In genomic region chr10:6226216-6226615, GRCh38 we compare ENCODE assay signal across 30 cellular contexts. TPM values are rescaled to one million over a fixed set of nuclear protein-coding genes. Genes with fewer than 3 reads are reported as not detected.
DNase-seq lines count a peak whose midpoint lies in the region; ATAC-seq, FAIRE-seq and TF ChIP-seq lines count a peak whose summit lies in the region.
"Had no signal": no experiment of that assay in that cellular context is flagged by ENCODE, and none has a peak within 500 bp of the region (broad histone marks: within the 10 kb centered on the region; RNA-seq: fewer than 3 reads in every experiment).

No MANE protein-coding gene starts in this region.

- no peaks in the 10 kb centered on the region for H4K20me1 ChIP-seq in K562 (replicated peaks; ENCODE audit: control insufficient read depth, insufficient read depth, low read length)

- H3K14ac ChIP-seq in neuronal stem cell (ENCODE audit: low read length) = peak overlapping the region; percentile 82

- in situ Hi-C loops in K562 (cut with MboI) = no loop called here

- no peak for ATAC-seq in K562
- no peak for ATAC-seq in HG02938 (IDR thresholded peaks at IDR 0.05; ENCODE audit: unreplicated experiment)
- ATAC-seq in HG03139 (IDR thresholded peaks at IDR 0.05; ENCODE audit: unreplicated experiment) = no peak
- ATAC-seq: activated CD4-positive, alpha-beta T cell treated with anti-CD3 and anti-CD28 coated beads for 36 hours; body of pancreas; GM12878; heart left ventricle; natural killer cell had no signal

- H2BK12ac ChIP-seq in neuronal stem cell (ENCODE audit: low read length) = peak overlapping the region; percentile 58

- H3K18ac ChIP-seq in neuronal stem cell (ENCODE audit: low read length) = no peak overlapping the region

- no peak overlapping the region for H3K4me3 Mint-ChIP-seq in Calu3 (ENCODE audit: low read depth, unreplicated experiment)
- H3K4me3 Mint-ChIP-seq: activated CD4-positive, alpha-beta T cell treated with anti-CD3 and anti-CD28 coated beads for 36 hours; natural killer cell had no signal

- intact Hi-C loops in Calu3 (cut with micrococcal nuclease; ENCODE audit: unreplicated experiment) = no loop called here
- intact Hi-C loops in K562 (cut with micrococcal nuclease) = no loop called here

- BruUV-seq in Calu3 (replicated peaks; lab: Mats Ljungman, UMichigan) = no TSS peak
- no TSS peak for BruUV-seq in K562 (replicated peaks; lab: Mats Ljungman, UMichigan)

- no peak overlapping the region for H3K4ac ChIP-seq in neuronal stem cell (ENCODE audit: low read length)

- TF ChIP-seq EP300 in K562 (IDR thresholded peaks at IDR 0.05; ENCODE audit: low read length) = no peak

- H3K4me1 ChIP-seq in K562 (replicated peaks in 1 of 2; ENCODE audit: control insufficient read depth in 2 of 2, insufficient read depth in 2 of 2, low read length in 2 of 2) (no peaks in the 10 kb centered on the region; a peak in 2 of 5 replicates), neuronal stem cell (ENCODE audit: control insufficient read depth in 2 of 2, insufficient read depth in 1 of 2, low read depth in 1 of 2, low read length in 2 of 2) (no peaks in the 10 kb centered on the region)
- H3K4me1 ChIP-seq: adrenal gland, body of pancreas, parathyroid adenoma had no signal

- H3K4me1 Mint-ChIP-seq in Calu3 (ENCODE audit: low read depth, unreplicated experiment) = peaks cover 32% of the 10 kb centered on the region
- H3K4me1 Mint-ChIP-seq: activated CD4-positive, alpha-beta T cell treated with anti-CD3 and anti-CD28 coated beads for 36 hours; natural killer cell had no signal

- CTCF ChIA-PET in Calu3 (lab: Charles Lee) (no interaction called here), K562 (lab: Yijun Ruan, JAX; ENCODE audit: low intra/inter-chr PET ratio) (no interaction called here)

- H3K9ac ChIP-seq in K562 (ENCODE audit: insufficient read depth in 1 of 2, low read depth in 2 of 2, low read length in 2 of 2) (no peak overlapping the region), neuronal stem cell (ENCODE audit: low read depth, low read length, poor library complexity) (peak overlapping the region; percentile 60)
- H3K9ac ChIP-seq: parathyroid adenoma had no signal

- no peak for TF ChIP-seq CTCF in Calu3 (IDR thresholded peaks at IDR 0.05; ENCODE audit: unreplicated experiment)
- TF ChIP-seq CTCF in K562 (IDR thresholded peaks at IDR 0.05 in 2 of 3, conservative IDR thresholded peaks at IDR 0.05 in 1 of 3; ENCODE audit: insufficient read depth in 2 of 3, low read depth in 1 of 3, low read length in 3 of 3) = no peak

- H3K9me3 Mint-ChIP-seq in Calu3 (ENCODE audit: low read depth, unreplicated experiment) = no peaks in the 10 kb centered on the region
- H3K9me3 Mint-ChIP-seq: CD4-positive, CD25-positive, alpha-beta regulatory T cell; natural killer cell had no signal

- H3K27me3 ChIP-seq in K562 (ENCODE audit: control insufficient read depth in 2 of 2, insufficient read depth in 2 of 2, low read length in 2 of 2) (no peaks in the 10 kb centered on the region), neuronal stem cell (ENCODE audit: control insufficient read depth in 3 of 3, insufficient read depth in 3 of 3, low read depth in 1 of 3, low read length in 3 of 3) (no peaks in the 10 kb centered on the region)
- H3K27me3 ChIP-seq: adrenal gland, body of pancreas, dorsolateral prefrontal cortex, heart left ventricle, uterus had no signal

- H2BK5ac ChIP-seq in neuronal stem cell (ENCODE audit: low read length) = no peak overlapping the region

- no peaks in the 10 kb centered on the region for H3K9me1 ChIP-seq in K562 (ENCODE audit: control insufficient read depth, insufficient read depth, low read length)

- FAIRE-seq in K562 (lab: Jason Lieb, UNC) = no peak
- FAIRE-seq: GM12878 had no signal

- H3K27ac ChIP-seq in K562 (ENCODE audit: extremely low read depth, low read depth, low read length) (no peak overlapping the region), neuronal stem cell (replicated peaks; ENCODE audit: low read length) (no peak overlapping the region)
- H3K27ac ChIP-seq: adrenal gland, body of pancreas, heart left ventricle, HL-60, parathyroid adenoma, SK-N-MC, skin epidermis, uterus had no signal

- H2BK15ac ChIP-seq in neuronal stem cell (ENCODE audit: low read length) = no peak overlapping the region

- 96% methylated on average over 21 of the region's 23 CpGs for WGBS in K562 (ENCODE audit: insufficient coverage, low coverage, missing lambda C conversion rate)
- 100% methylated on average over 6 of the region's 23 CpGs; no CpG with 5 or more reads in 1 of the 2 donors for WGBS in neuronal stem cell (ENCODE audit: extremely low coverage in 2 of 2, insufficient read length in 2 of 2, insufficient replicate concordance in 1 of 2), 2 donors

- H3K79me2 ChIP-seq in K562 (ENCODE audit: control insufficient read depth, insufficient read depth, low read length) = no peaks in the 10 kb centered on the region
- H3K79me2 ChIP-seq: parathyroid adenoma had no signal

- no peak overlapping the region for H3K4me2 ChIP-seq in K562 (ENCODE audit: insufficient read depth, low read length)
- H3K4me2 ChIP-seq in neuronal stem cell (ENCODE audit: insufficient read depth, low read length, poor library complexity, severe bottlenecking) = no peak overlapping the region

- no peak overlapping the region for H4K91ac ChIP-seq in neuronal stem cell (ENCODE audit: low read depth, low read length, poor library complexity)

- peaks cover 14% of the 10 kb centered on the region for H3K79me1 ChIP-seq in neuronal stem cell (ENCODE audit: low read depth, low read length)

- H3K9me3 ChIP-seq in K562 (replicated peaks; ENCODE audit: control insufficient read depth, insufficient read depth, low read depth, low read length) = no peaks in the 10 kb centered on the region
- H3K9me3 ChIP-seq in neuronal stem cell (replicated peaks in 1 of 2; ENCODE audit: control insufficient read depth in 2 of 2, insufficient read depth in 1 of 2, low read depth in 1 of 2, low read length in 2 of 2) = peaks cover 0 to 1% of the 10 kb centered on the region in 2 donors
- H3K9me3 ChIP-seq: adrenal gland, body of pancreas, heart left ventricle, uterus had no signal

- H3K36me3 ChIP-seq in K562 (ENCODE audit: control insufficient read depth, insufficient read depth, low read length) (peaks cover 72% of the 10 kb centered on the region; the same call in 1 of the 3 replicates), neuronal stem cell (replicated peaks in 1 of 2; ENCODE audit: control insufficient read depth in 2 of 2, insufficient read depth in 2 of 2, low read length in 2 of 2) (peaks cover 73 to 97% of the 10 kb centered on the region in 2 donors)
- H3K36me3 ChIP-seq: uterus had no signal

- peaks cover 100% of the 10 kb centered on the region for H3K36me3 Mint-ChIP-seq in Calu3 (ENCODE audit: insufficient read depth, unreplicated experiment)
- H3K36me3 Mint-ChIP-seq: natural killer cell had no signal

- peak; percentile 24 for DNase-seq in activated T-cell treated with anti-CD3 and anti-CD28 coated beads, Interleukin-2, amount 50 U/mL, for 1 hour
- DNase-seq in activated T-cell treated with anti-CD3 and anti-CD28 coated beads, Interleukin-2, amount 50 U/mL, for 48 hours = no peak
- no peak for DNase-seq in Calu3
- DNase-seq in K562 (ENCODE audit: extremely low read depth in 1 of 4, low spot score in 3 of 4) = no peak
- no peak for DNase-seq in neuronal stem cell (ENCODE audit: low spot score)
- DNase-seq in SHP77 treated with DMSO at 0.1 percent for 48 hours (lab: John Stamatoyannopoulos, UW) = no peak
- DNase-seq: activated CD4-positive, alpha-beta T cell treated with anti-CD3 and anti-CD28 coated beads for 36 hours; adrenal gland; AML-193; body of pancreas; CD4-positive, CD25-positive, alpha-beta regulatory T cell; dorsolateral prefrontal cortex; EL; foreskin melanocyte; heart left ventricle; MM.1S; natural killer cell; NCI-H1930; NCI-H2171 treated with DMSO at 0.1 percent for 48 hours; NCI-H510A; retina; stimulated activated naive CD4-positive, alpha-beta T cell treated with Interleukin-2 at 50 U/mL for 16 hours; uterus had no signal

- no peaks in the 10 kb centered on the region for H3K27me3 Mint-ChIP-seq in Calu3 (ENCODE audit: unreplicated experiment)
- H3K27me3 Mint-ChIP-seq: activated CD4-positive, alpha-beta T cell treated with anti-CD3 and anti-CD28 coated beads for 36 hours; CD4-positive, CD25-positive, alpha-beta regulatory T cell had no signal

- H2AFZ ChIP-seq in K562 (ENCODE audit: low read depth, low read length) (no peak overlapping the region), neuronal stem cell (ENCODE audit: low read length) (no peak overlapping the region)
- H2AFZ ChIP-seq: parathyroid adenoma had no signal

- no peak for TF ChIP-seq RAD21 in K562 (CRISPR knock-in tag; conservative IDR thresholded peaks at IDR 0.05 in 1 of 2, IDR thresholded peaks at IDR 0.05 in 1 of 2)

- peak overlapping the region; percentile 65 for H3K23ac ChIP-seq in neuronal stem cell (ENCODE audit: low read depth, low read length, poor library complexity)

- POLR2A ChIA-PET in K562 (lab: Yijun Ruan, JAX) = no interaction called here

- H3K4me3 ChIP-seq in K562 = no peak overlapping the region
- H3K4me3 ChIP-seq in neuronal stem cell (ENCODE audit: low read length in 2 of 2) = no peak overlapping the region
- H3K4me3 ChIP-seq: adrenal gland, body of pancreas, dorsolateral prefrontal cortex, GM12878, heart left ventricle, SK-N-MC, skin epidermis, uterus had no signal

- TF ChIP-seq POLR2A in K562 (conservative IDR thresholded peaks at IDR 0.05) = no peak

- no peak overlapping the region for H2AK5ac ChIP-seq in neuronal stem cell (ENCODE audit: low read depth, low read length)

- H2BK120ac ChIP-seq in neuronal stem cell (ENCODE audit: low read depth, low read length) = no peak overlapping the region

- peak overlapping the region; percentile 73 for H3K27ac Mint-ChIP-seq in Calu3 (ENCODE audit: unreplicated experiment)
- H3K27ac Mint-ChIP-seq: activated CD4-positive, alpha-beta T cell treated with anti-CD3 and anti-CD28 coated beads for 36 hours; natural killer cell had no signal

- no peak overlapping the region for H4K8ac ChIP-seq in neuronal stem cell (ENCODE audit: low read depth, low read length)

RNA-seq across cellular contexts. Expression of gene PFKFB3, which starts 23.5 kb away (rescaled TPM):
- 273 and 293 TPM in 2 replicates for total RNA-seq in Calu3 (2022)
- 25.5 and 39.0 TPM in 2 replicates for total RNA-seq in K562 (2011; cell fraction: chromatin; rRNA removed; ENCODE audit: low replicate concordance)
- total RNA-seq in K562 (2011; cell fraction: nucleolus; rRNA removed) = 19.2 and 20.8 TPM in 2 replicates
- total RNA-seq in K562 (2011; cell fraction: nucleoplasm; rRNA removed) = 15.2 and 16.8 TPM in 2 replicates
- total RNA-seq in K562 (2014; rRNA removed) = 7.1 and 8.7 TPM in 2 replicates
- 7.3 and 8.5 TPM in 2 replicates for total RNA-seq in K562 (2014; rRNA removed; fragmentation: Illumina TruSeq; extraction: Trizol)
- 7.8 and 8.5 TPM in 2 replicates for total RNA-seq in K562 (2015; rRNA removed; fragmentation: Illumina TruSeq; extraction: Trizol)
- total RNA-seq in K562 (2021) = 21.1 and 21.6 TPM in 2 replicates
- polyA plus RNA-seq in K562 (2011; rRNA removed) = 7.8 and 11.2 TPM in 2 replicates
- polyA plus RNA-seq in K562 (2011; cell fraction: cytosol; rRNA removed) = 8.6 and 13.1 TPM in 2 replicates
- polyA plus RNA-seq in K562 (2011; cell fraction: nucleus; rRNA removed) = 17.4 and 21.2 TPM in 2 replicates
- 9.6 and 10.0 TPM in 2 replicates for polyA plus RNA-seq in K562 (2012)
- polyA plus RNA-seq in K562 (2014; fragmentation: Illumina TruSeq; extraction: Trizol) = 15.0 TPM in 2 replicates
- under 1 TPM; 0.46 to 0.73 TPM for polyA plus RNA-seq in K562 (2014; fragmentation: Nextera tagmentation; extraction: Ambion mirVana)
- 8.4 and 10.4 TPM in 2 replicates for polyA plus RNA-seq in K562 (2014; rRNA removed)
- polyA minus RNA-seq in K562 (2011; rRNA and poly(A)+ RNA removed) = 9.6 and 9.7 TPM in 2 replicates
- 5.0 TPM in 2 replicates for polyA minus RNA-seq in K562 (2011; cell fraction: cytosol; rRNA and poly(A)+ RNA removed)
- polyA minus RNA-seq in K562 (2011; cell fraction: nucleus; rRNA and poly(A)+ RNA removed) = 7.9 and 14.4 TPM in 2 replicates
- 11.4 TPM for polyA plus RNA-seq in neuronal stem cell (2013, experiment 1 of 2)
- polyA plus RNA-seq in neuronal stem cell (2013, experiment 2 of 2) = 11.8 TPM
